Comparison of ENCODE assay signal across 9 cellular contexts in genomic region chr17:48576479-48577309, GRCh38. TPM values are rescaled to one million over a fixed set of nuclear protein-coding genes. Genes with fewer than 3 reads are reported as not detected.
DNase-seq lines count a peak whose midpoint lies in the region; ATAC-seq and TF ChIP-seq lines count a peak whose summit lies in the region.
"Had no signal": no experiment of that assay in that cellular context is flagged by ENCODE, and none has a peak within 500 bp of the region (broad histone marks: within the 10 kb centered on the region; RNA-seq: fewer than 3 reads in every experiment).

No MANE protein-coding gene starts in this region.

- H3K4me3 ChIP-seq in epithelial cell of esophagus (ENCODE audit: low read length) = no peak overlapping the region

- peak overlapping the region; percentile 63 for H3K4me3 Mint-ChIP-seq in progenitor cell of endocrine pancreas (ENCODE audit: low read depth)

- peaks cover 47% of the 10 kb centered on the region for H3K27me3 Mint-ChIP-seq in progenitor cell of endocrine pancreas

- no peaks in the 10 kb centered on the region for H3K9me3 Mint-ChIP-seq in progenitor cell of endocrine pancreas (ENCODE audit: low read depth)

- H3K27ac Mint-ChIP-seq in progenitor cell of endocrine pancreas = no peak overlapping the region

- DNase-seq in ELF-1 (ENCODE audit: low read depth, low spot score) = peak; percentile 88
- peak; percentile 82 for DNase-seq in OCI-M1 (lab: John Stamatoyannopoulos, UW)
- peak; percentile 40 for DNase-seq in epithelial cell of esophagus (ENCODE audit: low read depth)
- no peak for DNase-seq in progenitor cell of endocrine pancreas (ENCODE audit: low spot score, unreplicated experiment)
- DNase-seq in iPS-NIHi7 (ENCODE audit: extremely low spot score) = no peak
- DNase-seq in NCI-H1930 (lab: John Stamatoyannopoulos, UW) = no peak
- no peak for DNase-seq in NCI-H1436 (lab: John Stamatoyannopoulos, UW)

- H3K36me3 Mint-ChIP-seq in progenitor cell of endocrine pancreas (ENCODE audit: insufficient read depth) = no peaks in the 10 kb centered on the region

- TF ChIP-seq CTCF in epithelial cell of esophagus (IDR thresholded peaks at IDR 0.05; ENCODE audit: insufficient read depth, low read depth, low read length, missing control alignments) (no peak), progenitor cell of endocrine pancreas (IDR thresholded peaks at IDR 0.05; ENCODE audit: unreplicated experiment) (no peak)

- ATAC-seq in GM18858 (IDR thresholded peaks at IDR 0.05; ENCODE audit: unreplicated experiment) = no peak

- H3K4me1 Mint-ChIP-seq in progenitor cell of endocrine pancreas (ENCODE audit: low read depth) = peaks cover 11% of the 10 kb centered on the region

RNA-seq across cellular contexts. Expression of gene HOXB4, which starts 1.5 kb away (rescaled TPM):
- 3.4 and 6.0 TPM in 2 replicates for total RNA-seq in progenitor cell of endocrine pancreas

RNA-seq across cellular contexts. Expression of gene HOXB3, which starts 13.3 kb away (rescaled TPM):
- 19.4 and 32.1 TPM in 2 replicates for total RNA-seq in progenitor cell of endocrine pancreas

RNA-seq across cellular contexts. Expression of gene HOXB5, which starts 16.9 kb away (rescaled TPM):
- total RNA-seq in progenitor cell of endocrine pancreas = 2.1 and 5.6 TPM in 2 replicates
- total RNA-seq: SK-MEL-5 had no signal

RNA-seq across cellular contexts. Expression of gene HOXB6, which starts 28.1 kb away (rescaled TPM):
- total RNA-seq in progenitor cell of endocrine pancreas = 0.96 and 3.1 TPM in 2 replicates

RNA-seq across cellular contexts. Expression of gene HOXB2, which starts 31.8 kb away (rescaled TPM):
- total RNA-seq in progenitor cell of endocrine pancreas = 15.2 and 19.8 TPM in 2 replicates
- total RNA-seq: SK-MEL-5 had no signal

Comparison
In these comparisons a context has a peak if more than half of its experiments do, and no peak if none do; other contexts are left out.
1. DNase-seq: peak in ELF-1 (single experiment), OCI-M1 (single experiment) and epithelial cell of esophagus (single experiment); none in progenitor cell of endocrine pancreas (single experiment), iPS-NIHi7 (single experiment), NCI-H1930 (0 of 2) and NCI-H1436 (single experiment).